ENCODE assay signal across 18 cellular contexts in genomic region chr5:11164456-11165286, GRCh38.
A peak's percentile ranks its signal among the peaks of the same experiment; 100 is the strongest.
DNase-seq lines count a peak whose midpoint lies in the region; ATAC-seq, FAIRE-seq and TF ChIP-seq lines count a peak whose summit lies in the region.
"Had no signal": no experiment of that assay in that cellular context is flagged by ENCODE, and none has a peak within 500 bp of the region (broad histone marks: within the 10 kb centered on the region; RNA-seq: fewer than 3 reads in every experiment).

No MANE protein-coding gene starts in this region.

- H3K4me3 ChIP-seq in HEK293 (ENCODE audit: low read depth, low read length): no peak overlapping the region
- H3K4me3 ChIP-seq: GM12878, GM23338, MG63 had no signal

- no peaks in the 10 kb centered on the region for H3K36me3 Mint-ChIP-seq in MCF 10A (ENCODE audit: insufficient read depth, unreplicated experiment)

- intact Hi-C loops in MCF 10A (cut with micrococcal nuclease): no loop called here

- no peaks in the 10 kb centered on the region for H3K9me3 Mint-ChIP-seq in MCF 10A (ENCODE audit: unreplicated experiment)
- H3K9me3 Mint-ChIP-seq: GM23338 had no signal

- no peaks in the 10 kb centered on the region for H3K36me3 ChIP-seq in HEK293 (ENCODE audit: control insufficient read depth in 2 of 2, insufficient read depth in 1 of 2, low read length in 2 of 2)
- H3K36me3 ChIP-seq: MG63 had no signal

- no peaks in the 10 kb centered on the region for H3K4me1 Mint-ChIP-seq in MCF 10A (ENCODE audit: insufficient read depth, unreplicated experiment)
- H3K4me1 Mint-ChIP-seq: GM23338 had no signal

- peaks cover 44% of the 10 kb centered on the region for H3K27me3 Mint-ChIP-seq in MCF 10A (ENCODE audit: insufficient read depth, unreplicated experiment)

- no peak overlapping the region for H3K4me3 Mint-ChIP-seq in MCF 10A (ENCODE audit: unreplicated experiment)
- H3K4me3 Mint-ChIP-seq: GM23338 had no signal

- H3K27ac Mint-ChIP-seq in MCF 10A (ENCODE audit: low read depth, unreplicated experiment): no peak overlapping the region
- H3K27ac Mint-ChIP-seq: GM23338 had no signal

- ATAC-seq in HG03439 (IDR thresholded peaks at IDR 0.05; ENCODE audit: unreplicated experiment): no peak
- ATAC-seq in stimulated activated naive CD8-positive, alpha-beta T cell treated with anti-CD3 and anti-CD28 coated beads, Interleukin-15, Interleukin-2, amounts not matched to agents 100 U/mL and 50 U/mL, for 24 hours: no peak
- ATAC-seq: GM12878, GM23338, HCT116 had no signal

- POLR2A ChIA-PET in HEK293 (lab: Yijun Ruan, JAX): no interaction called here
- POLR2A ChIA-PET in MCF 10A (lab: Yijun Ruan, JAX): interaction anchor here (0.6 kb wide), 2 partner anchors 387 to 914 kb away, joined by 3 to 4 read pairs; no protein-coding TSS in a partner anchor

- TF ChIP-seq CTCF in HEK293 (tag by site-specific recombination; IDR thresholded peaks at IDR 0.05) (no peak), MCF 10A (IDR thresholded peaks at IDR 0.05; ENCODE audit: unreplicated experiment) (no peak)

- DNase-seq in cerebellar cortex (ENCODE audit: low spot score) (peak; percentile 6), pons (ENCODE audit: low spot score) (peak; percentile 90), MCF 10A (ENCODE audit: unreplicated experiment) (no peak)
- DNase-seq in stimulated activated naive CD8-positive, alpha-beta T cell treated with anti-CD3 and anti-CD28 coated beads, Interleukin-15, Interleukin-2, amounts not matched to agents 100 U/mL and 50 U/mL, for 24 hours: no peak
- DNase-seq: DND-41; MG63; NCI-H1092 treated with DMSO at 0.1 percent for 48 hours; NCI-H226; NCI-H524 treated with DMSO at 0.1 percent for 48 hours; NK-92 treated with Interleukin-12 subunit alpha and Interleukin-12 subunit beta, amount 100 ng/mL, for 24 hours had no signal

- H3K9me3 ChIP-seq in HEK293 (ENCODE audit: control insufficient read depth, insufficient read depth, low read depth, low read length): no peaks in the 10 kb centered on the region
- H3K9me3 ChIP-seq: MG63 had no signal

- H3K4me1 ChIP-seq in HEK293 (ENCODE audit: control insufficient read depth, insufficient read depth, low read length): no peaks in the 10 kb centered on the region

- no TSS peak for BruUV-seq in MCF 10A (replicated peaks; lab: Mats Ljungman, UMichigan)

- H3K27ac ChIP-seq in HEK293 (ENCODE audit: extremely low read depth, low read depth, low read length): no peak overlapping the region
- H3K27ac ChIP-seq: C4-2B had no signal

- CTCF ChIA-PET in HEK293 (lab: Yijun Ruan, JAX): interaction anchor here (1.2 kb wide), 1 partner anchor 177 kb away, joined by 4 read pairs; no protein-coding TSS in a partner anchor
- CTCF ChIA-PET in MCF 10A (lab: Yijun Ruan, JAX): no interaction called here

- peak; percentile 74 for FAIRE-seq in islet of Langerhans (lab: Jason Lieb, UNC)
- FAIRE-seq: G401.6, GM12878 had no signal

TF ChIP-seq in HEK293, 187 proteins besides CTCF, POLR2A, EP300 and RAD21:
- TF ChIP-seq ZNF169 (tag by site-specific recombination; IDR thresholded peaks at IDR 0.05) (no peak), ZNF175 (tag by site-specific recombination; IDR thresholded peaks at IDR 0.05) (no peak)
- TF ChIP-seq, protein P1, sequence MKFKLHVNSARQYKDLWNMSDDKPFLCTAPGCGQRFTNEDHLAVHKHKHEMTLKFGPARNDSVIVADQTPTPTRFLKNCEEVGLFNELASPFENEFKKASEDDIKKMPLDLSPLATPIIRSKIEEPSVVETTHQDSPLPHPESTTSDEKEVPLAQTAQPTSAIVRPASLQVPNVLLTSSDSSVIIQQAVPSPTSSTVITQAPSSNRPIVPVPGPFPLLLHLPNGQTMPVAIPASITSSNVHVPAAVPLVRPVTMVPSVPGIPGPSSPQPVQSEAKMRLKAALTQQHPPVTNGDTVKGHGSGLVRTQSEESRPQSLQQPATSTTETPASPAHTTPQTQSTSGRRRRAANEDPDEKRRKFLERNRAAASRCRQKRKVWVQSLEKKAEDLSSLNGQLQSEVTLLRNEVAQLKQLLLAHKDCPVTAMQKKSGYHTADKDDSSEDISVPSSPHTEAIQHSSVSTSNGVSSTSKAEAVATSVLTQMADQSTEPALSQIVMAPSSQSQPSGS (tag by site-specific recombination; IDR thresholded peaks at IDR 0.05; ENCODE audit: low read depth): peak; percentile 50; the same call in 1 of the 2 replicates

Comparison
In these comparisons a context has a peak if more than half of its experiments do, and no peak if none do; other contexts are left out.
1. DNase-seq: peak in cerebellar cortex (single experiment) and pons (single experiment); none in MCF 10A (single experiment) and stimulated activated naive CD8-positive, alpha-beta T cell treated with anti-CD3 and anti-CD28 coated beads, Interleukin-15, Interleukin-2, amounts not matched to agents 100 U/mL and 50 U/mL, for 24 hours (single experiment).